In the genomic region with DNA sequence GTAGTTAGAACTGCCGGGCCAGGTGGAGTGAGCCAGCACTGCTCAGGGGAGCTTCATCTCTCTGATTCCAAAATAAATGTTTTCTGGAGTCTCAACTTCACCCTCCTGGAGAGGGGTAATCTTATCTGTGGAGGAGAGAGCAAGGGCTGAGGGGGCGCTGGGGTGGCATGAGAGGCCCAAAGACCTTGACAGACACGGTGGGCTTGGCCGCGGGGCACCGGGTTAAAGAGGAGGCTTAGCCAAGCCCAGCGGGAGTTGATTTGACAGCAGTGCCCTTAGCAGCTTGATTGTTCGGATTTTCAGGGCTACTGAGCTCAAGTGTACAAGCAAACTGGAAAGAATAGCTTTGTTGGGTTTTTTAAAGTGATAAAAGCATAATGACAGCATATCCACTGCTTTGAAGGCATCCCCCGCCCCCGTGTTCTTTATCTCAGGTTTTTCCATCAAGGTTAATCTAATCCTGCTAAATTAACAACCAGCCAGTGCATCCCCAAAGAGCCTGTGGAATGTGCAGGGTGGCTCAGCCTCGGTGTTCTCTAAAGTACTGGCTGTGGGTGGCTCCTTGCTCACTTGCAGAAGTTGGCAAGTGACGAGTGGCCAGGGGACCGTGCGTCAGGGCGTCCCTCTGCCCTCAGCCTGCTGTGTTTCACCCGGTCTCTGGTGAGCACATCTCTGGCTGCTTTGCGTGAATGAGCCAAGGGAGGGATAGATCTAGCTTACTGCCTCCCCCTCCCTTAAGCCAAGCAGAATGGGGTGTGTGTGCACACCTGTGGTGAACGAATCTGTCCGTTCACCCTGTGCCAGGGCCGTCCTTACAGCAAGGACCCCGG, we compare ENCODE assay signal across 21 cellular contexts. TPM values are rescaled to one million over a fixed set of nuclear protein-coding genes. Genes with fewer than 3 reads are reported as not detected.
"Had no signal": no experiment of that assay in that cellular context is flagged by ENCODE, and none has a peak within 500 bp of the region (broad histone marks: within the 10 kb centered on the region; RNA-seq: fewer than 3 reads in every experiment).

No MANE protein-coding gene starts in this region.

- H3K9me3 ChIP-seq: adrenal gland, body of pancreas, lower lobe of right lung, psoas muscle, upper lobe of right lung had no signal

- H3K4me3 Mint-ChIP-seq: activated CD4-positive, alpha-beta memory T cell treated with anti-CD3 and anti-CD28 coated beads, Interleukin-2, amount 10 ng/mL, durations not matched to agents 7 days and 5 days; activated CD4-positive, alpha-beta T cell treated with anti-CD3 and anti-CD28 coated beads for 36 hours; immature natural killer cell; naive B cell; T-cell had no signal

- FAIRE-seq: endometrium had no signal

- DNase-seq: activated CD4-positive, alpha-beta memory T cell treated with anti-CD3 and anti-CD28 coated beads, Interleukin-2, amount 10 ng/mL, durations not matched to agents 7 days and 5 days; activated CD4-positive, alpha-beta T cell treated with anti-CD3 and anti-CD28 coated beads for 36 hours; activated naive CD4-positive, alpha-beta T cell treated with Interleukin-2 at 50 U/mL for 16 hours; adrenal gland; body of pancreas; cerebellar nuclear complex; immature natural killer cell; left cardiac atrium; lower lobe of right lung; midbrain; naive B cell; psoas muscle; stimulated activated CD4-positive, alpha-beta T cell treated with anti-CD3 and anti-CD28 coated beads, Interleukin-2, amount 100 ng/mL, for 48 hours; stimulated activated naive CD8-positive, alpha-beta T cell treated with anti-CD3 and anti-CD28 coated beads, Interleukin-15, Interleukin-2, amounts not matched to agents 100 U/mL and 50 U/mL, for 24 hours; T-cell; upper lobe of right lung had no signal

- H3K9me3 Mint-ChIP-seq: activated CD4-positive, alpha-beta memory T cell treated with anti-CD3 and anti-CD28 coated beads, Interleukin-2, amount 10 ng/mL, durations not matched to agents 7 days and 5 days; immature natural killer cell; naive B cell; T-cell had no signal

- H3K27ac ChIP-seq: adrenal gland, body of pancreas, lower lobe of right lung, psoas muscle, upper lobe of right lung had no signal

- ATAC-seq: activated CD4-positive, alpha-beta T cell treated with anti-CD3 and anti-CD28 coated beads for 36 hours; body of pancreas; esophagus mucosa; left cardiac atrium; lower lobe of right lung; psoas muscle; stimulated activated naive CD8-positive, alpha-beta T cell treated with anti-CD3 and anti-CD28 coated beads, Interleukin-15, Interleukin-2, amounts not matched to agents 100 U/mL and 50 U/mL, for 24 hours; T-cell; upper lobe of right lung had no signal

- H3K27me3 ChIP-seq: adrenal gland, body of pancreas, dorsolateral prefrontal cortex, upper lobe of right lung had no signal

- H3K27me3 Mint-ChIP-seq: activated CD4-positive, alpha-beta memory T cell treated with anti-CD3 and anti-CD28 coated beads, Interleukin-2, amount 10 ng/mL, durations not matched to agents 7 days and 5 days; activated CD4-positive, alpha-beta T cell treated with anti-CD3 and anti-CD28 coated beads for 36 hours; naive B cell; T-cell had no signal

- H3K4me1 Mint-ChIP-seq: activated CD4-positive, alpha-beta memory T cell treated with anti-CD3 and anti-CD28 coated beads, Interleukin-2, amount 10 ng/mL, durations not matched to agents 7 days and 5 days; activated CD4-positive, alpha-beta T cell treated with anti-CD3 and anti-CD28 coated beads for 36 hours; T-cell had no signal

- H3K4me3 ChIP-seq: adrenal gland, body of pancreas, dorsolateral prefrontal cortex, lower lobe of right lung, psoas muscle, upper lobe of right lung had no signal

- H3K4me1 ChIP-seq: adrenal gland, body of pancreas, lower lobe of right lung, psoas muscle, upper lobe of right lung had no signal

- H3K27ac Mint-ChIP-seq: activated CD4-positive, alpha-beta memory T cell treated with anti-CD3 and anti-CD28 coated beads, Interleukin-2, amount 10 ng/mL, durations not matched to agents 7 days and 5 days; activated CD4-positive, alpha-beta T cell treated with anti-CD3 and anti-CD28 coated beads for 36 hours; immature natural killer cell; T-cell had no signal

RNA-seq across cellular contexts. Expression of a gene that starts 5.5 kb away (rescaled TPM):
- total RNA-seq: activated CD4-positive, alpha-beta memory T cell treated with anti-CD3 and anti-CD28 coated beads, Interleukin-2, amount 10 ng/mL, durations not matched to agents 7 days and 5 days; activated CD4-positive, alpha-beta T cell treated with anti-CD3 and anti-CD28 coated beads for 36 hours; adrenal gland; body of pancreas; dorsolateral prefrontal cortex; esophagus mucosa; glomerular endothelial cell; left cardiac atrium; lower lobe of right lung; psoas muscle; T-cell; temporal lobe; upper lobe of right lung had no signal
- polyA plus RNA-seq: adrenal gland, immature natural killer cell had no signal

RNA-seq across cellular contexts. Expression of a gene that starts 48.0 kb away (rescaled TPM):
- total RNA-seq: activated CD4-positive, alpha-beta memory T cell treated with anti-CD3 and anti-CD28 coated beads, Interleukin-2, amount 10 ng/mL, durations not matched to agents 7 days and 5 days; activated CD4-positive, alpha-beta T cell treated with anti-CD3 and anti-CD28 coated beads for 36 hours; glomerular endothelial cell; psoas muscle; T-cell had no signal
- polyA plus RNA-seq: immature natural killer cell had no signal
